In genomic region chr17:60076811-60077210, GRCh38 we compare ENCODE assay signal across 12 cellular contexts. TPM values are rescaled to one million over a fixed set of nuclear protein-coding genes. Genes with fewer than 3 reads are reported as not detected.
A peak's percentile ranks its signal among the peaks of the same experiment; 100 is the strongest.
DNase-seq lines count a peak whose midpoint lies in the region; ATAC-seq, FAIRE-seq and TF ChIP-seq lines count a peak whose summit lies in the region.
"Had no signal": no experiment of that assay in that cellular context is flagged by ENCODE, and none has a peak within 500 bp of the region (broad histone marks: within the 10 kb centered on the region; RNA-seq: fewer than 3 reads in every experiment).

No MANE protein-coding gene starts in this region.

- H3K27ac ChIP-seq in CD4-positive, alpha-beta memory T cell (ENCODE audit: low read depth, low read length), result no peak overlapping the region
- H3K27ac ChIP-seq in Karpas-422 (ENCODE audit: low read length) (peak overlapping the region; percentile 4; the same call in 1 of the 2 replicates), K562 (ENCODE audit: extremely low read depth, low read depth, low read length) (no peak overlapping the region)
- H3K27ac ChIP-seq: right atrium auricular region had no signal

- POLR2A ChIA-PET in CD4-positive, alpha-beta memory T cell (lab: Charles Lee; ENCODE audit: partially characterized antibody), result no interaction called here
- POLR2A ChIA-PET in K562 (lab: Yijun Ruan, JAX), result interaction anchor here (0.6 kb wide), 1 partner anchor 79 kb away, joined by 3 read pairs; no protein-coding TSS in a partner anchor

- H3K36me3 Mint-ChIP-seq in CD4-positive, alpha-beta memory T cell, result peaks cover 20 to 38% of the 10 kb centered on the region in 2 donors
- H3K36me3 Mint-ChIP-seq in nephron (ENCODE audit: low read depth), result peaks cover 20% of the 10 kb centered on the region

- TF ChIP-seq CTCF in K562 (IDR thresholded peaks at IDR 0.05 in 2 of 3, conservative IDR thresholded peaks at IDR 0.05 in 1 of 3; ENCODE audit: insufficient read depth in 2 of 3, low read depth in 1 of 3, low read length in 3 of 3) (no peak), nephron (IDR thresholded peaks at IDR 0.05; ENCODE audit: unreplicated experiment in 3 of 3) (no peak)

- H3K27ac Mint-ChIP-seq in CD4-positive, alpha-beta memory T cell, result peak overlapping the region in 6 of 7 donors; percentile 19 to 96 (median 79)
- peak overlapping the region; percentile 86 to 97 (median 90) for H3K27ac Mint-ChIP-seq in nephron

- H3K79me2 ChIP-seq in Karpas-422 (ENCODE audit: low read length) (peaks cover 25% of the 10 kb centered on the region), K562 (ENCODE audit: control insufficient read depth, insufficient read depth, low read length) (peaks cover 31% of the 10 kb centered on the region)

- no peaks in the 10 kb centered on the region for H3K27me3 Mint-ChIP-seq in CD4-positive, alpha-beta memory T cell
- H3K27me3 Mint-ChIP-seq in nephron (ENCODE audit: low read depth), result no peaks in the 10 kb centered on the region

- no peaks in the 10 kb centered on the region for H3K9me1 ChIP-seq in K562 (ENCODE audit: control insufficient read depth, insufficient read depth, low read length)

- peaks cover 18 to 23% (median 20%) of the 10 kb centered on the region in 4 donors for H3K4me1 Mint-ChIP-seq in CD4-positive, alpha-beta memory T cell
- H3K4me1 Mint-ChIP-seq in nephron, result peaks cover 25% of the 10 kb centered on the region

- peaks cover 18% of the 10 kb centered on the region for H3K4me1 ChIP-seq in CD4-positive, alpha-beta memory T cell (ENCODE audit: insufficient read depth, low read length)
- H3K4me1 ChIP-seq in Karpas-422 (ENCODE audit: low read length), result peaks cover 33% of the 10 kb centered on the region
- peaks cover 0 to 25% of the 10 kb centered on the region in 2 experiments; a peak in 2 of 5 replicates for H3K4me1 ChIP-seq in K562 (replicated peaks in 1 of 2; ENCODE audit: control insufficient read depth in 2 of 2, insufficient read depth in 2 of 2, low read length in 2 of 2)

- no peaks in the 10 kb centered on the region for H3K9me2 ChIP-seq in Karpas-422 (replicated peaks; ENCODE audit: insufficient read depth, low read length)

- no peaks in the 10 kb centered on the region for H3K9me3 ChIP-seq in CD4-positive, alpha-beta memory T cell (ENCODE audit: control insufficient read depth in 1 of 2, low read length in 2 of 2)
- H3K9me3 ChIP-seq in Karpas-422 (ENCODE audit: low read length) (no peaks in the 10 kb centered on the region), K562 (replicated peaks; ENCODE audit: control insufficient read depth, insufficient read depth, low read depth, low read length) (no peaks in the 10 kb centered on the region)
- H3K9me3 ChIP-seq: right atrium auricular region had no signal

- intact Hi-C loops in CD4-positive, alpha-beta memory T cell (cut with micrococcal nuclease), result loop anchor here (5.0 kb wide), 1 partner anchor 315 kb away; the partner anchor contains the start of gene USP32
- intact Hi-C loops in K562 (cut with micrococcal nuclease), result no loop called here

- H4K20me1 ChIP-seq in Karpas-422 (ENCODE audit: insufficient read depth, low read depth, low read length), result no peaks in the 10 kb centered on the region
- no peaks in the 10 kb centered on the region for H4K20me1 ChIP-seq in K562 (replicated peaks; ENCODE audit: control insufficient read depth, insufficient read depth, low read length)

- TF ChIP-seq RAD21 in K562 (CRISPR knock-in tag; conservative IDR thresholded peaks at IDR 0.05 in 1 of 2, IDR thresholded peaks at IDR 0.05 in 1 of 2), result no peak

- no peaks in the 10 kb centered on the region for H3K9me3 Mint-ChIP-seq in CD4-positive, alpha-beta memory T cell
- no peaks in the 10 kb centered on the region for H3K9me3 Mint-ChIP-seq in nephron

- no peaks in the 10 kb centered on the region for H3K27me3 ChIP-seq in CD4-positive, alpha-beta memory T cell (ENCODE audit: insufficient read depth, low read length)
- no peaks in the 10 kb centered on the region for H3K27me3 ChIP-seq in Karpas-422 (ENCODE audit: low read length)
- no peaks in the 10 kb centered on the region for H3K27me3 ChIP-seq in K562 (ENCODE audit: control insufficient read depth in 2 of 2, insufficient read depth in 2 of 2, low read length in 2 of 2)
- H3K27me3 ChIP-seq: right atrium auricular region had no signal

- peak overlapping the region in 6 of 8 donors; percentile 22 to 72 (median 48) for H3K4me3 Mint-ChIP-seq in CD4-positive, alpha-beta memory T cell
- peak overlapping the region; percentile 88 to 94 (median 94) for H3K4me3 Mint-ChIP-seq in nephron

- in situ Hi-C loops in K562 (cut with MboI), result no loop called here

- DNase-seq in CD4-positive, alpha-beta memory T cell, result no peak
- no peak for DNase-seq in Karpas-422
- no peak for DNase-seq in K562 (ENCODE audit: extremely low read depth in 1 of 4, low spot score in 3 of 4)
- DNase-seq in mesenteric fat pad (ENCODE audit: low spot score), result no peak
- DNase-seq in SIG-M5 treated with dmso at 0.1 percent for 504 hours (lab: John Stamatoyannopoulos, UW; ENCODE audit: unreplicated experiment), result no peak
- DNase-seq: DMS 273 treated with DMSO at 0.1 percent for 48 hours, erythroblast, midbrain, T-helper 9 cell had no signal

- no peak for TF ChIP-seq EP300 in K562 (IDR thresholded peaks at IDR 0.05; ENCODE audit: low read length)

- H2AFZ ChIP-seq in Karpas-422 (ENCODE audit: low read length), result no peak overlapping the region
- 0 out of 2 replicates have a peak overlapping the region, but pooled peaks have one; percentile 99 for H2AFZ ChIP-seq in K562 (ENCODE audit: low read depth, low read length)

- H3K4me3 ChIP-seq in CD4-positive, alpha-beta memory T cell (ENCODE audit: low read length in 2 of 2), result no peak overlapping the region
- H3K4me3 ChIP-seq in Karpas-422 (ENCODE audit: low read length) (peak overlapping the region; percentile 98), K562 (no peak overlapping the region)
- H3K4me3 ChIP-seq: right atrium auricular region had no signal

- CTCF ChIA-PET in CD4-positive, alpha-beta memory T cell (lab: Charles Lee; ENCODE audit: partially characterized antibody), result no interaction called here
- CTCF ChIA-PET in K562 (lab: Yijun Ruan, JAX; ENCODE audit: low intra/inter-chr PET ratio), result interaction anchor here (0.6 kb wide), 1 partner anchor 359 kb away, joined by 5 read pairs; no protein-coding TSS in a partner anchor

- no peak for FAIRE-seq in K562 (lab: Jason Lieb, UNC)

- peaks cover 28% of the 10 kb centered on the region for H3K36me3 ChIP-seq in CD4-positive, alpha-beta memory T cell (ENCODE audit: insufficient read depth, low read length)
- H3K36me3 ChIP-seq in Karpas-422 (ENCODE audit: insufficient read depth, low read length) (peaks cover 28% of the 10 kb centered on the region), K562 (ENCODE audit: control insufficient read depth, insufficient read depth, low read length) (peaks cover 42% of the 10 kb centered on the region)

- TF ChIP-seq POLR2A in K562 (conservative IDR thresholded peaks at IDR 0.05), result no peak
- no peak for TF ChIP-seq POLR2A in GM18505 (IDR thresholded peaks at IDR 0.05; ENCODE audit: borderline replicate concordance, extremely low read depth, insufficient read depth, insufficient read length)

- no TSS peak for BruUV-seq in K562 (replicated peaks; lab: Mats Ljungman, UMichigan)

- H3K9ac ChIP-seq in Karpas-422 (ENCODE audit: low read length) (0 out of 2 replicates have a peak overlapping the region, but pooled peaks have one; percentile 85), K562 (ENCODE audit: insufficient read depth in 1 of 2, low read depth in 2 of 2, low read length in 2 of 2) (peak overlapping the region in 1 of 2 experiments; percentile 75; a peak in 1 of 4 replicates)

- H3K4me2 ChIP-seq in Karpas-422 (ENCODE audit: low read depth, low read length, poor library complexity, severe bottlenecking), result peak overlapping the region; percentile 100
- peak overlapping the region; percentile 99 for H3K4me2 ChIP-seq in K562 (ENCODE audit: insufficient read depth, low read length)

- ATAC-seq in K562, result no peak
- ATAC-seq in GM18505 (IDR thresholded peaks at IDR 0.05; ENCODE audit: unreplicated experiment), result no peak

- WGBS in K562 (ENCODE audit: insufficient coverage, low coverage, missing lambda C conversion rate), result 63% methylated on average over 1 of the region's 1 CpG

TF ChIP-seq in K562, 482 proteins besides CTCF, POLR2A, EP300 and RAD21 (continues in another document):
- TF ChIP-seq ZKSCAN1 (IDR thresholded peaks at IDR 0.05; ENCODE audit: low read depth, low read length) (peak; percentile 91), XRCC5 (IDR thresholded peaks at IDR 0.05; ENCODE audit: low read depth, low read length) (no peak), MCM7 (IDR thresholded peaks at IDR 0.05) (no peak)

RNA-seq across cellular contexts. Expression of gene HEATR6, which starts 1.9 kb away (rescaled TPM):
- 10 to 100 TPM; 18.7 to 23.5 TPM for total RNA-seq in CD4-positive, alpha-beta memory T cell
- polyA plus RNA-seq in CD4-positive, alpha-beta memory T cell, result 10 to 100 TPM; 10.5 to 16.5 TPM
- total RNA-seq in Karpas-422 (2014; rRNA removed; shearing (Covaris generic); ENCODE audit: low replicate concordance), result 12.3 and 12.7 TPM in 2 replicates
- total RNA-seq in K562 (2011; cell fraction: chromatin; rRNA removed; ENCODE audit: low replicate concordance), result 29.4 and 51.4 TPM in 2 replicates
- 23.0 and 26.7 TPM in 2 replicates for total RNA-seq in K562 (2011; cell fraction: nucleolus; rRNA removed)
- 31.9 and 32.7 TPM in 2 replicates for total RNA-seq in K562 (2011; cell fraction: nucleoplasm; rRNA removed)
- 6.9 and 11.3 TPM in 2 replicates for total RNA-seq in K562 (2014; rRNA removed)
- total RNA-seq in K562 (2014; rRNA removed; fragmentation: Illumina TruSeq; extraction: Trizol), result 11.4 and 12.1 TPM in 2 replicates
- 10.9 and 12.7 TPM in 2 replicates for total RNA-seq in K562 (2015; rRNA removed; fragmentation: Illumina TruSeq; extraction: Trizol)
- total RNA-seq in K562 (2021), result 12.9 and 13.5 TPM in 2 replicates
- polyA plus RNA-seq in K562 (2011; rRNA removed), result 17.6 and 22.9 TPM in 2 replicates
- polyA plus RNA-seq in K562 (2011; cell fraction: cytosol; rRNA removed), result 22.9 and 29.8 TPM in 2 replicates
- 78.3 and 85.3 TPM in 2 replicates for polyA plus RNA-seq in K562 (2011; cell fraction: nucleus; rRNA removed)
- polyA plus RNA-seq in K562 (2012), result 11.1 and 22.0 TPM in 2 replicates
- 14.5 and 15.4 TPM in 2 replicates for polyA plus RNA-seq in K562 (2014; fragmentation: Illumina TruSeq; extraction: Trizol)
- 1 to 10 TPM; 5.3 to 9.1 TPM for polyA plus RNA-seq in K562 (2014; fragmentation: Nextera tagmentation; extraction: Ambion mirVana)
- 10.8 and 13.5 TPM in 2 replicates for polyA plus RNA-seq in K562 (2014; rRNA removed)
- 21.9 and 34.4 TPM in 2 replicates for polyA minus RNA-seq in K562 (2011; rRNA and poly(A)+ RNA removed)
- 15.9 and 17.8 TPM in 2 replicates for polyA minus RNA-seq in K562 (2011; cell fraction: cytosol; rRNA and poly(A)+ RNA removed)
- polyA minus RNA-seq in K562 (2011; cell fraction: nucleus; rRNA and poly(A)+ RNA removed), result 26.7 and 45.1 TPM in 2 replicates
- 10.9 TPM for total RNA-seq in mesenteric fat pad
